ENCODE assay signal across 1 cellular context in the genomic region with DNA sequence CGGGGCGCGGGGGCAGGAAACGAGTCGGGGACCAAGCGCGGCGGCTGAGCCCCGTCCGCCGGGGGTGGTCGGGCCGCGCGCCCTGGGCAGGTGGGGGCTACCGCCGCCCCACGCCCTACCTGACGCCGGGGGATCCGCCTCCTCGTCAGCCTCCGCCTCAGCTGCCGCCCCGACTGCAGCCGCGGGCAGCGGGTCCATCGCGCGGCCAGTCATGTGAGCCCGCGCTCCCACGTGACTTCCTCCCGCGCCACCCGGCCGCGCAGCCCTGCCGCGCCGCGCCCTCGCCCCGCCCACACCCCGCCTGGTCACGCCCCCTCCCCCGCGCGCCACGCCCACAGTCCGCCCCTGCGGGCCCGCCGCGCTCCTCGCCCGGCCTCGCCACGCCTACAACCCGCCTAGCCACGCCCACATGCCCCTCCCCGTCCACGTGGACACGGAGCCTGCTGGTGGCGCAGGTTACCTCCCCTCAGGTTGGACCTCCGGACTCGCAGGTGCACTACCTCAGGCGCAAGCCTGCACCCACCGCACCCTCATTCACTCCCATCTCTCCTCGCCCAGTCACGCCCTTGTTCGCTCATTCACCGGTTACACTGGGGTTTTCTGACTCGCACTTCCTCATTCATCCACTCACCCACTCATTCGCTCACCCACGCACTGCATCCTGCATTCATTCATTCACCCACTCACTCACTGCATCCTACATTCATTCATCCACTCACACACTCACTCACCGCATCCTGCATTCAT.
TF ChIP-seq lines count a peak whose summit lies in the region.

Gene SNX8, minus strand, starts transcription at position 233 of the 747 bp plus-strand sequence. Its CDS starts 20 bp downstream, at position 213.

TF ChIP-seq in WTC11, 78 proteins besides CTCF, POLR2A, EP300 and RAD21 (continued from another document):
- TF ChIP-seq USF1 (CRISPR knock-in tag; IDR thresholded peaks at IDR 0.05) = peak; percentile 90
- TF ChIP-seq ATF1 (CRISPR knock-in tag; IDR thresholded peaks at IDR 0.05) = no peak
- TF ChIP-seq FOXK1 (CRISPR knock-in tag; IDR thresholded peaks at IDR 0.05) = peak; percentile 41; the same call in 1 of the 2 replicates
- no peak for TF ChIP-seq SOX15 (CRISPR knock-in tag; IDR thresholded peaks at IDR 0.05)
- TF ChIP-seq ATF6 (CRISPR knock-in tag; IDR thresholded peaks at IDR 0.05) = no peak
- peak; percentile 80; the same call in 1 of the 2 replicates for TF ChIP-seq MAX (CRISPR knock-in tag; IDR thresholded peaks at IDR 0.05)
- TF ChIP-seq, protein P1, sequence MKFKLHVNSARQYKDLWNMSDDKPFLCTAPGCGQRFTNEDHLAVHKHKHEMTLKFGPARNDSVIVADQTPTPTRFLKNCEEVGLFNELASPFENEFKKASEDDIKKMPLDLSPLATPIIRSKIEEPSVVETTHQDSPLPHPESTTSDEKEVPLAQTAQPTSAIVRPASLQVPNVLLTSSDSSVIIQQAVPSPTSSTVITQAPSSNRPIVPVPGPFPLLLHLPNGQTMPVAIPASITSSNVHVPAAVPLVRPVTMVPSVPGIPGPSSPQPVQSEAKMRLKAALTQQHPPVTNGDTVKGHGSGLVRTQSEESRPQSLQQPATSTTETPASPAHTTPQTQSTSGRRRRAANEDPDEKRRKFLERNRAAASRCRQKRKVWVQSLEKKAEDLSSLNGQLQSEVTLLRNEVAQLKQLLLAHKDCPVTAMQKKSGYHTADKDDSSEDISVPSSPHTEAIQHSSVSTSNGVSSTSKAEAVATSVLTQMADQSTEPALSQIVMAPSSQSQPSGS (CRISPR knock-in tag; IDR thresholded peaks at IDR 0.05; ENCODE audit: borderline replicate concordance, low read depth) = no peak
- no peak for TF ChIP-seq JUN (CRISPR knock-in tag; IDR thresholded peaks at IDR 0.05)
- no peak for TF ChIP-seq NR3C1 (CRISPR knock-in tag; conservative IDR thresholded peaks at IDR 0.05; ENCODE audit: low read depth)
- peak; percentile 99 for TF ChIP-seq SP1 (CRISPR knock-in tag; conservative IDR thresholded peaks at IDR 0.05)
- no peak for TF ChIP-seq ELF4 (CRISPR knock-in tag; IDR thresholded peaks at IDR 0.05; ENCODE audit: low read depth)
- TF ChIP-seq NFE2L1 (CRISPR knock-in tag; IDR thresholded peaks at IDR 0.05) = 0 out of 2 replicates have a peak, but pooled peaks have one; percentile 5
- TF ChIP-seq, protein P2, sequence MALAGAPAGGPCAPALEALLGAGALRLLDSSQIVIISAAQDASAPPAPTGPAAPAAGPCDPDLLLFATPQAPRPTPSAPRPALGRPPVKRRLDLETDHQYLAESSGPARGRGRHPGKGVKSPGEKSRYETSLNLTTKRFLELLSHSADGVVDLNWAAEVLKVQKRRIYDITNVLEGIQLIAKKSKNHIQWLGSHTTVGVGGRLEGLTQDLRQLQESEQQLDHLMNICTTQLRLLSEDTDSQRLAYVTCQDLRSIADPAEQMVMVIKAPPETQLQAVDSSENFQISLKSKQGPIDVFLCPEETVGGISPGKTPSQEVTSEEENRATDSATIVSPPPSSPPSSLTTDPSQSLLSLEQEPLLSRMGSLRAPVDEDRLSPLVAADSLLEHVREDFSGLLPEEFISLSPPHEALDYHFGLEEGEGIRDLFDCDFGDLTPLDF (CRISPR knock-in tag; IDR thresholded peaks at IDR 0.05) = no peak
- peak; percentile 52; the same call in 1 of the 2 replicates for TF ChIP-seq ARID4B (CRISPR knock-in tag; IDR thresholded peaks at IDR 0.05; ENCODE audit: borderline replicate concordance)
TF ChIP-seq in WTC11: peak in this region for 10.
